In genomic region chr3:195893121-195893449, GRCh38 we compare ENCODE assay signal across 10 cellular contexts. TPM values are rescaled to one million over a fixed set of nuclear protein-coding genes. Genes with fewer than 3 reads are reported as not detected.
DNase-seq lines count a peak whose midpoint lies in the region; ATAC-seq and TF ChIP-seq lines count a peak whose summit lies in the region.
"Had no signal": no experiment of that assay in that cellular context is flagged by ENCODE, and none has a peak within 500 bp of the region (broad histone marks: within the 10 kb centered on the region; RNA-seq: fewer than 3 reads in every experiment).

No MANE protein-coding gene starts in this region.

- peaks cover 12% of the 10 kb centered on the region; the same call in 1 of the 2 replicates for H3K4me1 ChIP-seq in HEK293 (ENCODE audit: control insufficient read depth, insufficient read depth, low read length)
- peaks cover 20 to 56% of the 10 kb centered on the region in 2 donors for H3K4me1 ChIP-seq in ascending aorta
- H3K4me1 ChIP-seq in skeletal muscle tissue (ENCODE audit: control insufficient read depth in 3 of 3, insufficient read depth in 3 of 3, low read length in 3 of 3), result peaks cover 65 to 95% (median 89%) of the 10 kb centered on the region in 3 donors

- ATAC-seq in HG02884 (IDR thresholded peaks at IDR 0.05; ENCODE audit: unreplicated experiment) (no peak), HG03378 (IDR thresholded peaks at IDR 0.05; ENCODE audit: unreplicated experiment) (no peak)
- ATAC-seq: activated T-helper 17 cell treated with anti-CD3 and anti-CD28 coated beads, Interleukin-2, amount 50 U/mL, for 72 hours had no signal

- H3K4me3 ChIP-seq in HEK293 (ENCODE audit: low read depth, low read length), result no peak overlapping the region
- H3K4me3 ChIP-seq in ascending aorta, result peak overlapping the region; percentile 22 to 64
- H3K4me3 ChIP-seq in skeletal muscle tissue (ENCODE audit: low read length in 3 of 3), result peak overlapping the region; percentile 64 to 81 (median 76)
- H3K4me3 ChIP-seq: SK-N-MC had no signal

- H3K36me3 ChIP-seq in HEK293 (ENCODE audit: control insufficient read depth in 2 of 2, insufficient read depth in 1 of 2, low read length in 2 of 2), result peaks cover 0 to 10% of the 10 kb centered on the region in 2 experiments; a peak in 1 of 3 replicates
- peaks cover 0 to 5% of the 10 kb centered on the region in 2 donors for H3K36me3 ChIP-seq in ascending aorta
- peaks cover under 1 to 3% (median 2%) of the 10 kb centered on the region in 3 donors for H3K36me3 ChIP-seq in skeletal muscle tissue (ENCODE audit: control insufficient read depth in 3 of 3, insufficient read depth in 3 of 3, low read length in 3 of 3)

- peak overlapping the region; percentile 76 to 83 (median 78) for H3K9ac ChIP-seq in skeletal muscle tissue (ENCODE audit: low read depth in 1 of 3, low read length in 3 of 3)

- DNase-seq in ascending aorta (ENCODE audit: low spot score in 2 of 2) (peak in 1 of 2 donors; percentile 80), hypothalamus (lab: John Stamatoyannopoulos, UW) (peak in 34 of 51 donors; percentile 55 to 90 (median 78)), epidermal melanocyte (ENCODE audit: insufficient read length, low spot score) (no peak)
- DNase-seq in activated T-cell treated with anti-CD3 and anti-CD28 coated beads, Interleukin-2, amount 50 U/mL, for 1 hour, result no peak

- CTCF ChIA-PET in HEK293 (lab: Yijun Ruan, JAX), result interaction anchor here (2.1 to 2.7 kb wide), 2 partner anchors 31 to 43 kb away, joined by 8 to 37 read pairs; no protein-coding TSS in a partner anchor

- TF ChIP-seq CTCF in HEK293 (tag by site-specific recombination; IDR thresholded peaks at IDR 0.05), result no peak
- no peak for TF ChIP-seq CTCF in ascending aorta (IDR thresholded peaks at IDR 0.05)

- intact Hi-C loops in ascending aorta (cut with DNase I), result loop anchor here (10.0 kb wide), 1 partner anchor 1758 kb away; the partner anchor contains the start of gene HES1

- POLR2A ChIA-PET in HEK293 (lab: Yijun Ruan, JAX), result no interaction called here

- H3K9me3 ChIP-seq in HEK293 (ENCODE audit: control insufficient read depth, insufficient read depth, low read depth, low read length) (no peaks in the 10 kb centered on the region), ascending aorta (no peaks in the 10 kb centered on the region), skeletal muscle tissue (ENCODE audit: control insufficient read depth in 3 of 3, low read length in 3 of 3) (no peaks in the 10 kb centered on the region)

- H3K27ac ChIP-seq in HEK293 (ENCODE audit: extremely low read depth, low read depth, low read length) (no peak overlapping the region), ascending aorta (peak overlapping the region; percentile 94 to 98), skeletal muscle tissue (ENCODE audit: low read depth, low read length) (peak overlapping the region; percentile 93)
- H3K27ac ChIP-seq: SK-N-MC had no signal

- no peaks in the 10 kb centered on the region for H3K27me3 ChIP-seq in ascending aorta
- H3K27me3 ChIP-seq in skeletal muscle tissue (ENCODE audit: control insufficient read depth in 3 of 3, insufficient read depth in 3 of 3, low read length in 3 of 3), result no peaks in the 10 kb centered on the region

TF ChIP-seq in HEK293, 187 proteins besides CTCF, POLR2A, EP300 and RAD21:
- TF ChIP-seq ZNF639 (tag by site-specific recombination; IDR thresholded peaks at IDR 0.05), result no peak
- TF ChIP-seq EGR2 (tag by site-specific recombination; IDR thresholded peaks at IDR 0.05; ENCODE audit: low read depth), result peak; percentile 13; the same call in 1 of the 2 replicates
- no peak for TF ChIP-seq ZNF677 (tag by site-specific recombination; IDR thresholded peaks at IDR 0.05)
- TF ChIP-seq ZFHX2 (tag by site-specific recombination; conservative IDR thresholded peaks at IDR 0.05), result peak; percentile 58

RNA-seq across cellular contexts. Expression of gene TNK2, which starts 15.3 kb away (rescaled TPM):
- total RNA-seq in ascending aorta (164 TPM), skeletal muscle tissue (9.9 TPM)

Comparison
In these comparisons a context has a peak if more than half of its experiments do, and no peak if none do; other contexts are left out.
1. DNase-seq: peak in hypothalamus (34 of 51); none in activated T-cell treated with anti-CD3 and anti-CD28 coated beads, Interleukin-2, amount 50 U/mL, for 1 hour (single experiment) and epidermal melanocyte (single experiment).
2. RNA of gene TNK2, which starts 15.3 kb away (total RNA-seq): 164 TPM in ascending aorta (single experiment); 9.9 TPM in skeletal muscle tissue (single experiment); every median in the first group is over 10 times any median in the second.